8 cellular contexts compared by ENCODE assay signal in the genomic region with DNA sequence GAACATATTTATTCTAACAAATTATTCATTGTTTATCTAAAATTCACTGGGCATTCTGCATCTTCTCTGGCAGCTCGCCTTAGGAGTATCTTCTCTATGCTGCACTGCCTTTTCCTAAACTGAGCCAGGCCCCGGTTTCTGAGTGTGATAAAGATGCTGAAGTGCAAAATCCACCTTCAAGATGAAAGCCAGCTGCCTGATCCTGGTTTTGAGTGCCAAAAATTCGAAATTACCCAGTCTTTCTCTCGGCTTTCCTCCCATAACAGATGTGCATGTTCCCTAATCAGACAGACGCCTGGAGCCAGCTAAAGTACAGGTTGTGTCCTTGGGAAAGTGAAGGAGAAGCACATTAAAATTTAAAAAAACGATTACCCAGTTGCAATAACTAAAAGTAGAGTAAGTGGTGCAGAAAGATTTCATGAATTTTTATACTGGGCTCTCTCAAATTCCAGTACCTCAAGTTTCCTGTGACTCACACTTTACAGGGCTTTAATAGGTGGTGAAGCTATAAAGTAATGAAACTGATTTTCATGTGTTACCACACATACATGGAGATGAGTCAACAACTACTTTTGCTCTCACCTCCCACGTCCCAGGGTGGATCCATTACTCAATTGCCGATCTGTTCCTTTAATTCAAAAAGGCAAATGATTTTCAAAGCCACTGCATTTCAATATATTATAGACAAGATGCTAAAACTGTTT.
A peak's percentile ranks its signal among the peaks of the same experiment; 100 is the strongest.
DNase-seq lines count a peak whose midpoint lies in the region; ATAC-seq and TF ChIP-seq lines count a peak whose summit lies in the region.

No MANE protein-coding gene starts in this region.

- H3K27me3 Mint-ChIP-seq in activated T-helper 2 cell treated with anti-CD3 and anti-CD28 coated beads, Interferon-gamma antibody, Interleukin-2, Interleukin-4, amounts not matched to agents 10 μg/mL and 5 μg/mL and 100 μg/mL, durations not matched to agents 14 hours and 24 hours and 36 hours (ENCODE audit: low read depth): peaks cover 62% of the 10 kb centered on the region

- H3K4me1 Mint-ChIP-seq in activated T-helper 2 cell treated with anti-CD3 and anti-CD28 coated beads, Interferon-gamma antibody, Interleukin-2, Interleukin-4, amounts not matched to agents 10 μg/mL and 5 μg/mL and 100 μg/mL, durations not matched to agents 14 hours and 24 hours and 36 hours (ENCODE audit: low read depth): peaks cover 18% of the 10 kb centered on the region

- peak; percentile 89 for ATAC-seq in HG03175 (IDR thresholded peaks at IDR 0.05; ENCODE audit: unreplicated experiment)

- H3K36me3 Mint-ChIP-seq in activated T-helper 2 cell treated with anti-CD3 and anti-CD28 coated beads, Interferon-gamma antibody, Interleukin-2, Interleukin-4, amounts not matched to agents 10 μg/mL and 5 μg/mL and 100 μg/mL, durations not matched to agents 14 hours and 24 hours and 36 hours (ENCODE audit: low read depth): no peaks in the 10 kb centered on the region

- intact Hi-C loops in activated T-helper 2 cell treated with anti-CD3 and anti-CD28 coated beads, Interferon-gamma antibody, Interleukin-2, Interleukin-4, amounts not matched to agents 10 μg/mL and 5 μg/mL and 100 μg/mL, durations not matched to agents 14 hours and 24 hours and 36 hours (cut with micrococcal nuclease): loop anchor here (1.0 to 2.0 kb wide), 2 partner anchors 53 to 64 kb away; no protein-coding TSS in a partner anchor

- H3K27ac Mint-ChIP-seq in activated T-helper 2 cell treated with anti-CD3 and anti-CD28 coated beads, Interferon-gamma antibody, Interleukin-2, Interleukin-4, amounts not matched to agents 10 μg/mL and 5 μg/mL and 100 μg/mL, durations not matched to agents 14 hours and 24 hours and 36 hours: no peak overlapping the region

- no peaks in the 10 kb centered on the region for H3K9me3 Mint-ChIP-seq in activated T-helper 2 cell treated with anti-CD3 and anti-CD28 coated beads, Interferon-gamma antibody, Interleukin-2, Interleukin-4, amounts not matched to agents 10 μg/mL and 5 μg/mL and 100 μg/mL, durations not matched to agents 14 hours and 24 hours and 36 hours

- H3K4me3 ChIP-seq in fibroblast of villous mesenchyme (ENCODE audit: low read depth, low read length): no peak overlapping the region

- peak; percentile 24 for DNase-seq in NCI-H82 (lab: John Stamatoyannopoulos, UW)
- no peak for DNase-seq in NCI-H82 treated with DMSO at 0.1 percent for 48 hours (lab: John Stamatoyannopoulos, UW; ENCODE audit: unreplicated experiment)
- peak; percentile 59 to 75 for DNase-seq in activated CD4-positive, alpha-beta T cell treated with anti-CD3 and anti-CD28 coated beads, Interleukin-2, amount 50 U/mL, for 48 hours
- peak; percentile 93 for DNase-seq in fibroblast of villous mesenchyme (ENCODE audit: low read depth)
- DNase-seq in stimulated activated CD8-positive, alpha-beta memory T cell treated with anti-CD3 and anti-CD28 coated beads, Interleukin-12 subunit alpha, Interleukin-12 subunit beta, amount 100 ng/mL, for 4 hours (ENCODE audit: low read depth): peak; percentile 8
- no peak for DNase-seq in NCI-H1105 treated with DMSO at 0.1 percent for 48 hours (lab: John Stamatoyannopoulos, UW)
- DNase-seq in activated T-helper 2 cell treated with anti-CD3 and anti-CD28 coated beads, Interferon-gamma antibody, Interleukin-2, Interleukin-4, amounts not matched to agents 10 μg/mL and 5 μg/mL and 100 μg/mL, durations not matched to agents 14 hours and 24 hours and 36 hours (ENCODE audit: low spot score): no peak

- no peak overlapping the region for H3K4me3 Mint-ChIP-seq in activated T-helper 2 cell treated with anti-CD3 and anti-CD28 coated beads, Interferon-gamma antibody, Interleukin-2, Interleukin-4, amounts not matched to agents 10 μg/mL and 5 μg/mL and 100 μg/mL, durations not matched to agents 14 hours and 24 hours and 36 hours (ENCODE audit: low read depth)

- no peak for TF ChIP-seq CTCF in fibroblast of villous mesenchyme (IDR thresholded peaks at IDR 0.05; ENCODE audit: insufficient read depth, low read depth, low read length)

Comparison
In these comparisons a context has a peak if more than half of its experiments do, and no peak if none do; other contexts are left out.
1. DNase-seq: peak in NCI-H82 (single experiment), activated CD4-positive, alpha-beta T cell treated with anti-CD3 and anti-CD28 coated beads, Interleukin-2, amount 50 U/mL, for 48 hours (2 of 2), fibroblast of villous mesenchyme (single experiment) and stimulated activated CD8-positive, alpha-beta memory T cell treated with anti-CD3 and anti-CD28 coated beads, Interleukin-12 subunit alpha, Interleukin-12 subunit beta, amount 100 ng/mL, for 4 hours (single experiment); none in NCI-H82 treated with DMSO at 0.1 percent for 48 hours (single experiment), NCI-H1105 treated with DMSO at 0.1 percent for 48 hours (single experiment) and activated T-helper 2 cell treated with anti-CD3 and anti-CD28 coated beads, Interferon-gamma antibody, Interleukin-2, Interleukin-4, amounts not matched to agents 10 μg/mL and 5 μg/mL and 100 μg/mL, durations not matched to agents 14 hours and 24 hours and 36 hours (single experiment).